18 cellular contexts compared by ENCODE assay signal in the genomic region with DNA sequence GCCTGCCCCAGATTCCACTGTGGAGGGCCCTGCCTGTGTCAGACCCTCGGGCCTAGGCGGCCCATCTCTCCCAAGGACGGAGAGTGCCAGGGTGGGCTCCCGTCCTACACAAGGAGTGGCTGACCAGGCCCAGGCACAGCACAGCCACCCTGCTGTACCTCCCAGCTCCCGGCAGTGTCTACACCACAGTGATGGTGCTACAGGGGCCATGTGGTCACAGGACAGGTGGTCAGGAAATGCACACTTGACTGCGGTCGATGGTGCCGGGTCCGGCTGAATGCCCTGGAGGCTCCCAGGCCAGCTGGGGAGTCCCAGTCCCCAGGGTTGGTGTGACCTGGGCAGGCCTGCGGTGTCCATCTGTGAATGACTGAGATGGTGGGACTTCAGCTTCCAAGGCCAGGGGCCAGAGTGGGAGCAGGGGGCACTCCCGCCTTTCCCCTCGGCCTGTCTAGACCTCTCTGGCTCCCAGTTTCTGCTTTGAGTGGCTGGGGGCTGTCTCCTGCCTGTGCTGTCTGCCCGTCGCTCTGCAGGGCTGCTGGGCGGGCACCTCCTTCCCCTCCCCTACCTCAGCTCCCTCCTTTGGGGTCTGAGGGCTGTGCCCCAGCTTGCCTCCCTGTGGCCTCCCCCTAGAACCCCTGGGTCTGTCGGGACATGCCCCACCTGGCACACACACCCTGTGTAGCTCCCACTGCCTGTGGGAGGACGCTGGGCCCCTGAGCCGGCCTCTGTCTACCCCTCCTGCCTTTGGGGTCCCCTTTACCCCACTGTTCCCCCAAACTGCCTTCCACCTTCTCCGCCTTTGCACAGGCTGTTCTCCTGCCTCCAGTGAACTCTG. TPM values are rescaled to one million over a fixed set of nuclear protein-coding genes. Genes with fewer than 3 reads are reported as not detected.
DNase-seq lines count a peak whose midpoint lies in the region; ATAC-seq and TF ChIP-seq lines count a peak whose summit lies in the region.
"Had no signal": no experiment of that assay in that cellular context is flagged by ENCODE, and none has a peak within 500 bp of the region (broad histone marks: within the 10 kb centered on the region; RNA-seq: fewer than 3 reads in every experiment).

No MANE protein-coding gene starts in this region.

- no peak overlapping the region for H3K9ac ChIP-seq in mammary epithelial cell (ENCODE audit: insufficient read depth, low read length)

- H4K20me1 ChIP-seq in mammary epithelial cell (ENCODE audit: insufficient read depth, low read length), result no peaks in the 10 kb centered on the region

- H3K27me3 Mint-ChIP-seq in MCF 10A (ENCODE audit: insufficient read depth, unreplicated experiment), result no peaks in the 10 kb centered on the region
- no peaks in the 10 kb centered on the region for H3K27me3 Mint-ChIP-seq in WTC11 (ENCODE audit: low read depth)
- peaks cover 7% of the 10 kb centered on the region for H3K27me3 Mint-ChIP-seq in glutamatergic neuron (ENCODE audit: unreplicated experiment)
- no peaks in the 10 kb centered on the region for H3K27me3 Mint-ChIP-seq in activated T-helper 2 cell treated with anti-CD3 and anti-CD28 coated beads, Interferon-gamma antibody, Interleukin-2, Interleukin-4, amounts not matched to agents 10 μg/mL and 5 μg/mL and 100 μg/mL, durations not matched to agents 14 hours and 24 hours and 36 hours (ENCODE audit: low read depth)
- H3K27me3 Mint-ChIP-seq: memory B cell had no signal

- no peak overlapping the region for H2AFZ ChIP-seq in mammary epithelial cell (ENCODE audit: low read depth, low read length)

- no peak overlapping the region for H3K4me2 ChIP-seq in mammary epithelial cell (ENCODE audit: insufficient read depth, low read depth, low read length)

- H3K4me3 ChIP-seq in mammary epithelial cell (replicated peaks in 1 of 3; ENCODE audit: insufficient read depth in 1 of 3, low read depth in 2 of 3, low read length in 3 of 3), result no peak overlapping the region
- H3K4me3 ChIP-seq: Peyer's patch, right atrium auricular region, stomach, vagina had no signal

- H3K79me2 ChIP-seq in mammary epithelial cell (ENCODE audit: insufficient read depth, low read length), result peaks cover 16% of the 10 kb centered on the region

- H3K27ac ChIP-seq in mammary epithelial cell (ENCODE audit: insufficient read depth, low read depth, low read length), result no peak overlapping the region
- H3K27ac ChIP-seq: Peyer's patch, right atrium auricular region, stomach, vagina had no signal

- H3K4me1 Mint-ChIP-seq in MCF 10A (ENCODE audit: insufficient read depth, unreplicated experiment) (peaks cover 5% of the 10 kb centered on the region), WTC11 (peaks cover 8% of the 10 kb centered on the region; the same call in 1 of the 2 replicates), glutamatergic neuron (ENCODE audit: low read depth, unreplicated experiment) (peaks cover 13% of the 10 kb centered on the region)
- H3K4me1 Mint-ChIP-seq in activated T-helper 2 cell treated with anti-CD3 and anti-CD28 coated beads, Interferon-gamma antibody, Interleukin-2, Interleukin-4, amounts not matched to agents 10 μg/mL and 5 μg/mL and 100 μg/mL, durations not matched to agents 14 hours and 24 hours and 36 hours (ENCODE audit: low read depth), result no peaks in the 10 kb centered on the region
- H3K4me1 Mint-ChIP-seq: memory B cell, nephron had no signal

- 61% methylated on average over 7 of the region's 19 CpGs for WGBS in mammary epithelial cell (ENCODE audit: low coverage, missing lambda C conversion rate)

- peaks cover 4% of the 10 kb centered on the region for H3K36me3 ChIP-seq in mammary epithelial cell (ENCODE audit: insufficient read depth, low read length)

- H3K9me3 Mint-ChIP-seq in MCF 10A (ENCODE audit: unreplicated experiment), result no peaks in the 10 kb centered on the region
- no peaks in the 10 kb centered on the region for H3K9me3 Mint-ChIP-seq in WTC11
- H3K9me3 Mint-ChIP-seq in glutamatergic neuron (ENCODE audit: unreplicated experiment), result peaks cover 8% of the 10 kb centered on the region
- no peaks in the 10 kb centered on the region for H3K9me3 Mint-ChIP-seq in activated T-helper 2 cell treated with anti-CD3 and anti-CD28 coated beads, Interferon-gamma antibody, Interleukin-2, Interleukin-4, amounts not matched to agents 10 μg/mL and 5 μg/mL and 100 μg/mL, durations not matched to agents 14 hours and 24 hours and 36 hours
- H3K9me3 Mint-ChIP-seq: memory B cell, nephron had no signal

- TF ChIP-seq CTCF in MCF 10A (IDR thresholded peaks at IDR 0.05; ENCODE audit: unreplicated experiment) (no peak), mammary epithelial cell (conservative IDR thresholded peaks at IDR 0.05 in 1 of 2, IDR thresholded peaks at IDR 0.05 in 1 of 2; ENCODE audit: extremely low read depth in 1 of 2, insufficient read depth in 1 of 2, low read depth in 1 of 2, low read length in 2 of 2) (no peak), WTC11 (IDR thresholded peaks at IDR 0.05) (no peak), glutamatergic neuron (IDR thresholded peaks at IDR 0.05; ENCODE audit: partially characterized antibody, unreplicated experiment) (no peak)

- H3K4me3 Mint-ChIP-seq in MCF 10A (ENCODE audit: unreplicated experiment), result no peak overlapping the region
- no peak overlapping the region for H3K4me3 Mint-ChIP-seq in WTC11
- H3K4me3 Mint-ChIP-seq in glutamatergic neuron (ENCODE audit: unreplicated experiment), result peak overlapping the region; percentile 67
- H3K4me3 Mint-ChIP-seq in activated T-helper 2 cell treated with anti-CD3 and anti-CD28 coated beads, Interferon-gamma antibody, Interleukin-2, Interleukin-4, amounts not matched to agents 10 μg/mL and 5 μg/mL and 100 μg/mL, durations not matched to agents 14 hours and 24 hours and 36 hours (ENCODE audit: low read depth), result no peak overlapping the region
- H3K4me3 Mint-ChIP-seq: activated CD8-positive, alpha-beta T cell treated with anti-CD3 and anti-CD28 coated beads, Interleukin-2, amount 10 ng/mL, durations not matched to agents 7 days and 5 days; memory B cell; nephron had no signal

- intact Hi-C loops in MCF 10A (cut with micrococcal nuclease), result no loop called here
- intact Hi-C loops in mammary epithelial cell (cut with micrococcal nuclease), result no loop called here
- intact Hi-C loops in activated T-helper 2 cell treated with anti-CD3 and anti-CD28 coated beads, Interferon-gamma antibody, Interleukin-2, Interleukin-4, amounts not matched to agents 10 μg/mL and 5 μg/mL and 100 μg/mL, durations not matched to agents 14 hours and 24 hours and 36 hours (cut with micrococcal nuclease), result no loop called here

- no peak for ATAC-seq in WTC11
- ATAC-seq: activated CD8-positive, alpha-beta T cell treated with anti-CD3 and anti-CD28 coated beads, Interleukin-2, amount 10 ng/mL, durations not matched to agents 7 days and 5 days had no signal

- H3K27me3 ChIP-seq in mammary epithelial cell (ENCODE audit: insufficient read depth, low read length), result no peaks in the 10 kb centered on the region
- H3K27me3 ChIP-seq: Peyer's patch, right atrium auricular region, stomach, vagina had no signal

- H3K36me3 Mint-ChIP-seq in MCF 10A (ENCODE audit: insufficient read depth, unreplicated experiment) (peaks cover 67% of the 10 kb centered on the region), WTC11 (peaks cover 18% of the 10 kb centered on the region), glutamatergic neuron (ENCODE audit: unreplicated experiment) (no peaks in the 10 kb centered on the region)
- peaks cover 26% of the 10 kb centered on the region for H3K36me3 Mint-ChIP-seq in activated T-helper 2 cell treated with anti-CD3 and anti-CD28 coated beads, Interferon-gamma antibody, Interleukin-2, Interleukin-4, amounts not matched to agents 10 μg/mL and 5 μg/mL and 100 μg/mL, durations not matched to agents 14 hours and 24 hours and 36 hours (ENCODE audit: low read depth)

- no peaks in the 10 kb centered on the region for H3K9me3 ChIP-seq in mammary epithelial cell (replicated peaks; ENCODE audit: insufficient read depth, low read length)
- H3K9me3 ChIP-seq: Peyer's patch, right atrium auricular region, stomach, vagina had no signal

- BruUV-seq in MCF 10A (replicated peaks; lab: Mats Ljungman, UMichigan) (no TSS peak), mammary epithelial cell (replicated peaks; lab: Mats Ljungman, UMichigan) (no TSS peak)

- DNase-seq in MCF 10A (ENCODE audit: unreplicated experiment) (no peak), mammary epithelial cell (no peak), WTC11 (ENCODE audit: low spot score) (no peak), glutamatergic neuron (peak; percentile 75), NCI-H526 (lab: John Stamatoyannopoulos, UW) (no peak), occipital lobe (lab: John Stamatoyannopoulos, UW) (no peak)
- no peak for DNase-seq in activated T-helper 2 cell treated with anti-CD3 and anti-CD28 coated beads, Interferon-gamma antibody, Interleukin-2, Interleukin-4, amounts not matched to agents 10 μg/mL and 5 μg/mL and 100 μg/mL, durations not matched to agents 14 hours and 24 hours and 36 hours (ENCODE audit: low spot score)
- DNase-seq in activated CD4-positive, alpha-beta T cell treated with anti-CD3 and anti-CD28 coated beads, Interleukin-2, amount 50 U/mL, for 48 hours, result no peak
- DNase-seq: activated CD8-positive, alpha-beta T cell treated with anti-CD3 and anti-CD28 coated beads, Interleukin-2, amount 10 ng/mL, durations not matched to agents 7 days and 5 days; HCEC 1CT; NCI-H2081; NCI-H524 treated with DMSO at 0.1 percent for 48 hours; Peyer's patch; stomach had no signal

- POLR2A ChIA-PET in MCF 10A (lab: Yijun Ruan, JAX), result no interaction called here
- POLR2A ChIA-PET in WTC11 (lab: Charles Lee), result interaction anchor here (1.2 to 1.7 kb wide), 3 partner anchors 12 to 74 kb away, joined by 3 to 8 read pairs (median 5); a partner anchor contains a TSS

- CTCF ChIA-PET in MCF 10A (lab: Yijun Ruan, JAX), result interaction anchor here (1.1 kb wide), 1 partner anchor 12 kb away, joined by 3 read pairs; no protein-coding TSS in a partner anchor
- CTCF ChIA-PET in mammary epithelial cell (lab: Charles Lee; ENCODE audit: low non-redundant PET), result no interaction called here
- CTCF ChIA-PET in WTC11 (lab: Charles Lee), result interaction anchor here (0.5 to 1.9 kb wide), 4 partner anchors 11 to 17 kb away, joined by 3 to 6 read pairs (median 3); a partner anchor contains a TSS

- H3K27ac Mint-ChIP-seq in MCF 10A (ENCODE audit: low read depth, unreplicated experiment), result peak overlapping the region; percentile 92
- H3K27ac Mint-ChIP-seq in WTC11, result peak overlapping the region; percentile 97
- H3K27ac Mint-ChIP-seq in glutamatergic neuron (ENCODE audit: unreplicated experiment), result peak overlapping the region; percentile 96
- no peak overlapping the region for H3K27ac Mint-ChIP-seq in activated T-helper 2 cell treated with anti-CD3 and anti-CD28 coated beads, Interferon-gamma antibody, Interleukin-2, Interleukin-4, amounts not matched to agents 10 μg/mL and 5 μg/mL and 100 μg/mL, durations not matched to agents 14 hours and 24 hours and 36 hours
- H3K27ac Mint-ChIP-seq: memory B cell had no signal

- peaks cover 34% of the 10 kb centered on the region for H3K4me1 ChIP-seq in mammary epithelial cell (ENCODE audit: insufficient read depth, low read length)

- dilution Hi-C loops in mammary epithelial cell (cut with HindIII; ENCODE audit: low sequenced_read_pairs), result no loop called here

- in situ Hi-C loops in mammary epithelial cell (cut with MboI; ENCODE audit: low sequenced_read_pairs in 2 of 2), result no loop called here

RNA-seq across cellular contexts. Expression of a gene that starts 12.5 kb away (rescaled TPM):
- total RNA-seq in MCF 10A (2022) (57.4 and 60.4 TPM in 2 replicates), mammary epithelial cell (10 to 100 TPM; 35.8 to 83.1 TPM), WTC11 (2021) (36.2 to 42.8 TPM (median 37.0 TPM) in 3 replicates), glutamatergic neuron (ENCODE audit: unreplicated experiment) (81.2 TPM), occipital lobe (10.0 TPM)
- polyA plus RNA-seq in mammary epithelial cell, result 72.6 TPM
- polyA minus RNA-seq in mammary epithelial cell, result 26.9 TPM
- 37.1 and 39.2 TPM in 2 replicates for total RNA-seq in activated T-helper 2 cell treated with anti-CD3 and anti-CD28 coated beads, Interferon-gamma antibody, Interleukin-2, Interleukin-4, amounts not matched to agents 10 μg/mL and 5 μg/mL and 100 μg/mL, durations not matched to agents 14 hours and 24 hours and 36 hours

RNA-seq across cellular contexts. Expression of a gene that starts 12.8 kb away (rescaled TPM):
- total RNA-seq in MCF 10A (2022) (13.0 and 14.5 TPM in 2 replicates), mammary epithelial cell (10 to 100 TPM in 1 of 2 donors, 1 to 10 TPM in 1; 3.5 to 10.8 TPM), WTC11 (2021) (30.5 to 35.4 TPM (median 32.6 TPM) in 3 replicates), glutamatergic neuron (ENCODE audit: unreplicated experiment) (98.8 TPM), occipital lobe (29.6 TPM)
- polyA plus RNA-seq in mammary epithelial cell, result 1.3 TPM
- polyA minus RNA-seq in mammary epithelial cell, result 5.0 TPM
- total RNA-seq in activated T-helper 2 cell treated with anti-CD3 and anti-CD28 coated beads, Interferon-gamma antibody, Interleukin-2, Interleukin-4, amounts not matched to agents 10 μg/mL and 5 μg/mL and 100 μg/mL, durations not matched to agents 14 hours and 24 hours and 36 hours, result 9.2 and 9.4 TPM in 2 replicates

RNA-seq across cellular contexts. Expression of a gene that starts 15.5 kb away (rescaled TPM):
- 24.8 and 27.9 TPM in 2 replicates for total RNA-seq in MCF 10A (2022)
- 10 to 100 TPM; 17.5 to 35.3 TPM for total RNA-seq in mammary epithelial cell
- 12.5 TPM for polyA plus RNA-seq in mammary epithelial cell
- 12.3 TPM for polyA minus RNA-seq in mammary epithelial cell
- 79.1 to 93.0 TPM (median 80.8 TPM) in 3 replicates for total RNA-seq in WTC11 (2021)
- 61.2 TPM for total RNA-seq in glutamatergic neuron (ENCODE audit: unreplicated experiment)
- 62.5 and 66.5 TPM in 2 replicates for total RNA-seq in activated T-helper 2 cell treated with anti-CD3 and anti-CD28 coated beads, Interferon-gamma antibody, Interleukin-2, Interleukin-4, amounts not matched to agents 10 μg/mL and 5 μg/mL and 100 μg/mL, durations not matched to agents 14 hours and 24 hours and 36 hours
- total RNA-seq in occipital lobe, result 23.2 TPM

RNA-seq across cellular contexts. Expression of a gene that starts 16.2 kb away (rescaled TPM):
- total RNA-seq in MCF 10A (2022), result 58.8 and 65.8 TPM in 2 replicates
- total RNA-seq in mammary epithelial cell, result 10 to 100 TPM; 36.7 to 76.3 TPM
- 43.1 TPM for polyA plus RNA-seq in mammary epithelial cell
- 7.2 TPM for polyA minus RNA-seq in mammary epithelial cell
- 117 to 130 TPM (median 122 TPM) in 3 replicates for total RNA-seq in WTC11 (2021)
- 80.7 TPM for total RNA-seq in glutamatergic neuron (ENCODE audit: unreplicated experiment)
- total RNA-seq in activated T-helper 2 cell treated with anti-CD3 and anti-CD28 coated beads, Interferon-gamma antibody, Interleukin-2, Interleukin-4, amounts not matched to agents 10 μg/mL and 5 μg/mL and 100 μg/mL, durations not matched to agents 14 hours and 24 hours and 36 hours, result 92.0 and 95.7 TPM in 2 replicates
- 9.0 TPM for total RNA-seq in occipital lobe

RNA-seq across cellular contexts. Expression of a gene that starts 18.6 kb away (rescaled TPM):
- 4.1 and 6.4 TPM in 2 replicates for total RNA-seq in MCF 10A (2022)
- total RNA-seq in mammary epithelial cell, result 10 to 100 TPM in 1 of 2 donors, 1 to 10 TPM in 1; 8.5 to 29.3 TPM
- 3.6 TPM for polyA plus RNA-seq in mammary epithelial cell
- polyA minus RNA-seq in mammary epithelial cell, result 1.1 TPM
- total RNA-seq in WTC11 (2021), result 13.2 to 18.1 TPM (median 17.6 TPM) in 3 replicates
- 14.1 TPM for total RNA-seq in glutamatergic neuron (ENCODE audit: unreplicated experiment)
- total RNA-seq in activated T-helper 2 cell treated with anti-CD3 and anti-CD28 coated beads, Interferon-gamma antibody, Interleukin-2, Interleukin-4, amounts not matched to agents 10 μg/mL and 5 μg/mL and 100 μg/mL, durations not matched to agents 14 hours and 24 hours and 36 hours, result 9.9 and 10.9 TPM in 2 replicates
- 20.6 TPM for total RNA-seq in occipital lobe
